ENCODE assay signal across 38 cellular contexts in the genomic region with DNA sequence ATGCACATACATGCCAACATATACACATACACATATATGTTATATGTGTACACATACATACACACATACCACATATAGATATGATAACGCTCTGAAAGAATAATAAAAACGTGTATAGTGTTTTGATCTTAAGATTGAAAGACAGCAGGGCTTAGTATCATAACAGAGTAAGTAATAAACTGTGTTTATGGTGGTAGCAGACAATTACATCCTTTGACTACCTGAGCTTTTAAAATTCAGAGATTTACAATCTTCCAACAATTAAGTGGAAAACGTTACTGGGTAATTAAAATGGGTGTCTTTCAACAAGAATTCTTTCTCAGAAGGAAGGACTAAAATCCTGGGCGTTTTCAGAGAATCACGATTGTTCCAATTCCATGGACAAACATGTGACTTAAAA.
"Had no signal": no experiment of that assay in that cellular context is flagged by ENCODE, and none has a peak within 500 bp of the region (broad histone marks: within the 10 kb centered on the region; RNA-seq: fewer than 3 reads in every experiment).

No MANE protein-coding gene starts in this region.

- ATAC-seq: activated naive CD4-positive, alpha-beta T cell treated with anti-CD3 and anti-CD28 coated beads, Interleukin-2, amount 50 U/mL, for 72 hours; activated naive CD8-positive, alpha-beta T cell treated with anti-CD3 and anti-CD28 coated beads, Interleukin-2, amount 50 U/mL, for 24 hours; activated T-cell treated with anti-CD3 and anti-CD28 coated beads, Interleukin-2, amount 50 U/mL, for 4 hours; activated T-cell treated with anti-CD3 and anti-CD28 coated beads, Interleukin-2, amount 50 U/mL, for 72 hours; activated T-helper 17 cell treated with anti-CD3 and anti-CD28 coated beads, Interleukin-2, amount 50 U/mL, for 72 hours; body of pancreas had no signal

- H3K36me3 Mint-ChIP-seq: activated naive CD4-positive, alpha-beta T cell treated with anti-CD3 and anti-CD28 coated beads, Interleukin-2, amount 10 ng/mL, durations not matched to agents 7 days and 5 days; activated naive CD4-positive, alpha-beta T cell treated with anti-CD3 and anti-CD28 coated beads, Interleukin-2, amount 50 U/mL, for 24 hours; activated naive CD4-positive, alpha-beta T cell treated with anti-CD3 and anti-CD28 coated beads, Interleukin-2, amount 50 U/mL, for 72 hours; activated naive CD8-positive, alpha-beta T cell; activated naive CD8-positive, alpha-beta T cell treated with anti-CD3 and anti-CD28 coated beads for 36 hours; activated naive CD8-positive, alpha-beta T cell treated with anti-CD3 and anti-CD28 coated beads, Interleukin-2, amount 10 ng/mL, durations not matched to agents 7 days and 5 days; brain had no signal

- H3K9me3 Mint-ChIP-seq: activated naive CD4-positive, alpha-beta T cell treated with anti-CD3 and anti-CD28 coated beads for 36 hours; activated naive CD4-positive, alpha-beta T cell treated with anti-CD3 and anti-CD28 coated beads, Interleukin-2, amount 10 ng/mL, durations not matched to agents 7 days and 5 days; activated naive CD4-positive, alpha-beta T cell treated with anti-CD3 and anti-CD28 coated beads, Interleukin-2, amount 50 U/mL, for 24 hours; activated naive CD4-positive, alpha-beta T cell treated with anti-CD3 and anti-CD28 coated beads, Interleukin-2, amount 50 U/mL, for 72 hours; activated naive CD8-positive, alpha-beta T cell treated with anti-CD3 and anti-CD28 coated beads for 36 hours; activated naive CD8-positive, alpha-beta T cell treated with anti-CD3 and anti-CD28 coated beads, Interleukin-2, amount 10 ng/mL, durations not matched to agents 7 days and 5 days; activated naive CD8-positive, alpha-beta T cell treated with anti-CD3 and anti-CD28 coated beads, Interleukin-2, amount 50 U/mL, for 24 hours; activated T-cell treated with anti-CD3 and anti-CD28 coated beads, Interleukin-2, amount 50 U/mL, for 24 hours; activated T-cell treated with anti-CD3 and anti-CD28 coated beads, Interleukin-2, amount 50 U/mL, for 4 hours; activated T-cell treated with anti-CD3 and anti-CD28 coated beads, Interleukin-2, amount 50 U/mL, for 72 hours; activated T-helper 1 cell treated with anti-CD3 and anti-CD28 coated beads, Interleukin-12 subunit alpha, Interleukin-12 subunit beta, Interleukin-2, Interleukin-4 antibody, amounts not matched to agents 30 ng/mL and 10 ng/mL and 1 ng/mL, durations not matched to agents 14 hours and 24 hours and 36 hours; activated T-helper 17 cell treated with anti-CD3 and anti-CD28 coated beads, Interleukin-2, amount 50 U/mL, for 72 hours; activated T-helper 2 cell treated with anti-CD3 and anti-CD28 coated beads, Interferon-gamma antibody, Interleukin-2, Interleukin-4, amounts not matched to agents 10 μg/mL and 5 μg/mL and 100 μg/mL, durations not matched to agents 14 hours and 24 hours and 36 hours; central memory CD8-positive, alpha-beta T cell had no signal

- H3K27me3 ChIP-seq: adrenal gland, ascending aorta, body of pancreas, brain microvascular endothelial cell, breast epithelium, cardiac muscle cell had no signal

- DNase-seq: activated effector memory CD4-positive, alpha-beta T cell treated with anti-CD3 and anti-CD28 coated beads, Interleukin-2, amount 50 U/mL, for 16 hours; activated effector memory CD4-positive, alpha-beta T cell treated with Interleukin-2 at 50 U/mL for 16 hours; activated gamma-delta T cell; activated gamma-delta T cell treated with Interleukin-2 at 50 U/mL for 16 hours; activated naive CD4-positive, alpha-beta T cell; activated naive CD4-positive, alpha-beta T cell treated with anti-CD3 and anti-CD28 coated beads for 36 hours; activated naive CD4-positive, alpha-beta T cell treated with anti-CD3 and anti-CD28 coated beads, Interleukin-2, amount 10 ng/mL, durations not matched to agents 7 days and 5 days; activated naive CD4-positive, alpha-beta T cell treated with anti-CD3 and anti-CD28 coated beads, Interleukin-2, amount 50 U/mL, for 16 hours; activated naive CD4-positive, alpha-beta T cell treated with Interleukin-2 at 50 U/mL for 16 hours; activated naive CD8-positive, alpha-beta T cell treated with anti-CD3 and anti-CD28 coated beads for 36 hours; activated naive CD8-positive, alpha-beta T cell treated with anti-CD3 and anti-CD28 coated beads, Interleukin-2, amount 10 ng/mL, durations not matched to agents 7 days and 5 days; activated naive CD8-positive, alpha-beta T cell treated with anti-CD3 and anti-CD28 coated beads, Interleukin-2, amount 50 U/mL, for 24 hours; activated T-cell treated with anti-CD3 and anti-CD28 coated beads for 4 hours; activated T-cell treated with anti-CD3 and anti-CD28 coated beads, Interleukin-2, amount 50 U/mL, for 1 hour; activated T-cell treated with anti-CD3 and anti-CD28 coated beads, Interleukin-2, amount 50 U/mL, for 24 hours; activated T-cell treated with anti-CD3 and anti-CD28 coated beads, Interleukin-2, amount 50 U/mL, for 4 hours; activated T-cell treated with anti-CD3 and anti-CD28 coated beads, Interleukin-2, amount 50 U/mL, for 48 hours; activated T-cell treated with anti-CD3 and anti-CD28 coated beads, Interleukin-2, amount 50 U/mL, for 72 hours; adrenal gland; amniotic stem cell; anterior cingulate cortex; aorta; body of pancreas; brain microvascular endothelial cell; caudate nucleus; central memory CD4-positive, alpha-beta T cell; cerebellar nuclear complex had no signal

- H3K9me3 ChIP-seq: adrenal gland, ascending aorta, body of pancreas, breast epithelium had no signal

- H3K27me3 Mint-ChIP-seq: activated naive CD4-positive, alpha-beta T cell treated with anti-CD3 and anti-CD28 coated beads, Interleukin-2, amount 10 ng/mL, durations not matched to agents 7 days and 5 days; activated naive CD8-positive, alpha-beta T cell treated with anti-CD3 and anti-CD28 coated beads for 36 hours; activated naive CD8-positive, alpha-beta T cell treated with anti-CD3 and anti-CD28 coated beads, Interleukin-2, amount 10 ng/mL, durations not matched to agents 7 days and 5 days; activated naive CD8-positive, alpha-beta T cell treated with anti-CD3 and anti-CD28 coated beads, Interleukin-2, amount 50 U/mL, for 24 hours; activated T-cell treated with anti-CD3 and anti-CD28 coated beads, Interleukin-2, amount 50 U/mL, for 24 hours had no signal

- H3K4me3 Mint-ChIP-seq: activated naive CD4-positive, alpha-beta T cell treated with anti-CD3 and anti-CD28 coated beads for 36 hours; activated naive CD4-positive, alpha-beta T cell treated with anti-CD3 and anti-CD28 coated beads, Interleukin-2, amount 10 ng/mL, durations not matched to agents 7 days and 5 days; activated naive CD4-positive, alpha-beta T cell treated with anti-CD3 and anti-CD28 coated beads, Interleukin-2, amount 50 U/mL, for 24 hours; activated naive CD8-positive, alpha-beta T cell; activated naive CD8-positive, alpha-beta T cell treated with anti-CD3 and anti-CD28 coated beads for 36 hours; activated naive CD8-positive, alpha-beta T cell treated with anti-CD3 and anti-CD28 coated beads, Interleukin-2, amount 10 ng/mL, durations not matched to agents 7 days and 5 days; activated naive CD8-positive, alpha-beta T cell treated with anti-CD3 and anti-CD28 coated beads, Interleukin-2, amount 50 U/mL, for 24 hours; activated T-cell treated with anti-CD3 and anti-CD28 coated beads, Interleukin-2, amount 50 U/mL, for 24 hours; activated T-cell treated with anti-CD3 and anti-CD28 coated beads, Interleukin-2, amount 50 U/mL, for 4 hours; activated T-cell treated with anti-CD3 and anti-CD28 coated beads, Interleukin-2, amount 50 U/mL, for 72 hours; activated T-helper 1 cell treated with anti-CD3 and anti-CD28 coated beads, Interleukin-12 subunit alpha, Interleukin-12 subunit beta, Interleukin-2, Interleukin-4 antibody, amounts not matched to agents 30 ng/mL and 10 ng/mL and 1 ng/mL, durations not matched to agents 14 hours and 24 hours and 36 hours; activated T-helper 17 cell treated with anti-CD3 and anti-CD28 coated beads, Interleukin-2, amount 50 U/mL, for 72 hours; brain; central memory CD8-positive, alpha-beta T cell had no signal

- H3K27ac ChIP-seq: adrenal gland, ascending aorta, body of pancreas, brain microvascular endothelial cell, breast epithelium, cardiac muscle cell had no signal

- H3K4me1 Mint-ChIP-seq: activated naive CD4-positive, alpha-beta T cell treated with anti-CD3 and anti-CD28 coated beads, Interleukin-2, amount 10 ng/mL, durations not matched to agents 7 days and 5 days; activated naive CD4-positive, alpha-beta T cell treated with anti-CD3 and anti-CD28 coated beads, Interleukin-2, amount 50 U/mL, for 24 hours; activated naive CD8-positive, alpha-beta T cell treated with anti-CD3 and anti-CD28 coated beads for 36 hours; activated naive CD8-positive, alpha-beta T cell treated with anti-CD3 and anti-CD28 coated beads, Interleukin-2, amount 10 ng/mL, durations not matched to agents 7 days and 5 days; activated naive CD8-positive, alpha-beta T cell treated with anti-CD3 and anti-CD28 coated beads, Interleukin-2, amount 50 U/mL, for 24 hours; activated T-helper 17 cell treated with anti-CD3 and anti-CD28 coated beads, Interleukin-2, amount 50 U/mL, for 72 hours; brain; central memory CD8-positive, alpha-beta T cell had no signal

- H3K4me3 ChIP-seq: adrenal gland, ascending aorta, body of pancreas, breast epithelium, cardiac muscle cell had no signal

- H3K36me3 ChIP-seq: adrenal gland, ascending aorta, brain microvascular endothelial cell, breast epithelium, cardiac muscle cell had no signal

- H3K4me1 ChIP-seq: adrenal gland, ascending aorta, body of pancreas, breast epithelium had no signal

- H3K27ac Mint-ChIP-seq: activated naive CD4-positive, alpha-beta T cell treated with anti-CD3 and anti-CD28 coated beads for 36 hours; activated naive CD4-positive, alpha-beta T cell treated with anti-CD3 and anti-CD28 coated beads, Interleukin-2, amount 10 ng/mL, durations not matched to agents 7 days and 5 days; activated naive CD4-positive, alpha-beta T cell treated with anti-CD3 and anti-CD28 coated beads, Interleukin-2, amount 50 U/mL, for 24 hours; activated naive CD4-positive, alpha-beta T cell treated with anti-CD3 and anti-CD28 coated beads, Interleukin-2, amount 50 U/mL, for 72 hours; activated naive CD8-positive, alpha-beta T cell; activated naive CD8-positive, alpha-beta T cell treated with anti-CD3 and anti-CD28 coated beads for 36 hours; activated naive CD8-positive, alpha-beta T cell treated with anti-CD3 and anti-CD28 coated beads, Interleukin-2, amount 10 ng/mL, durations not matched to agents 7 days and 5 days; activated naive CD8-positive, alpha-beta T cell treated with anti-CD3 and anti-CD28 coated beads, Interleukin-2, amount 50 U/mL, for 24 hours; activated T-cell treated with anti-CD3 and anti-CD28 coated beads, Interleukin-2, amount 50 U/mL, for 24 hours; activated T-cell treated with anti-CD3 and anti-CD28 coated beads, Interleukin-2, amount 50 U/mL, for 72 hours; activated T-helper 1 cell treated with anti-CD3 and anti-CD28 coated beads, Interleukin-12 subunit alpha, Interleukin-12 subunit beta, Interleukin-2, Interleukin-4 antibody, amounts not matched to agents 30 ng/mL and 10 ng/mL and 1 ng/mL, durations not matched to agents 14 hours and 24 hours and 36 hours; activated T-helper 17 cell treated with anti-CD3 and anti-CD28 coated beads, Interleukin-2, amount 50 U/mL, for 72 hours; activated T-helper 2 cell treated with anti-CD3 and anti-CD28 coated beads, Interferon-gamma antibody, Interleukin-2, Interleukin-4, amounts not matched to agents 10 μg/mL and 5 μg/mL and 100 μg/mL, durations not matched to agents 14 hours and 24 hours and 36 hours; brain had no signal
